Comparison of ENCODE assay signal across 1 cellular context in the genomic region with DNA sequence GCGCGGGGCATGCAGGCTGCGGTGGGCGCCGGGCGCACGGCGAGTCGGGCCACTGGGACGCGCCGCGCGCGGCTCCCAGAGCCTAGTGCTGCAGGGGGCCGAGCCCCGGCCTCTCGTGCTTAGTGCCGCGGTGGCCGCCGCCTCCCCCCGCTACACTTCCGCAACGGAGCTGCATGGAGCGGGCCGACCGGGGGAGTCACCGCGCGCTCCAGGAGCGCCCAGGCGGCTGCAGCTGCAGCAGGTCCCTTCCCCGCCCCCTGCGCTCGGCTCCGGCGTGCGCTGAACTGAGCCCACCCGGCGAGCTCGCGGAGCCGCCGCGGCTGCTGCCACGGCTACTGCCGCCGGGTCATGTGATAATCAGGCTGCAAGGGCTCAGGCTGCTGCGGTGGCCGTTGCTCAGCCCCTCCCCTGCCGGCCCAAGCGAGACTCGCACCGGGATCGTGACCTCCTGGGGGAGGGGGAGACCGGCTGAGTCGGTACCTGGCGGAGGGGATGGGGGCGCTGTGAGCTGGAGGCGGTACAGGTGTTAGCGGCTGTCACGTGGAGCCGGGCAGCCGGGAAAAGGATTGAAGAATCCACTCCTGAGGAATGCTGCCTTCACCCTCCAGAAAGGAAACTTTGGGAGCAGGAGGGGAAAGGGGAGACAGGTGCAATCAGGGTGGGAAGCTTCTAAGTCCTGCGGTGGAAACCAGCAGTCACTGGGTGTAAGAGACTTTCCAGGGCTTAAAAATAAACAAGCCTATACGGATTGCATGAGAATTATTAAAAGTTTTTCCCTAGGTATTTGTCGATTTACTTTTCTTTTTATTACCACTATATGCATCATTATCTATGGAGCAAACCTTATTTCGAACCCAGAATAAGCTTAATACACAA.
A peak's percentile ranks its signal among the peaks of the same experiment; 100 is the strongest.
TF ChIP-seq lines count a peak whose summit lies in the region.

A gene with protein sequence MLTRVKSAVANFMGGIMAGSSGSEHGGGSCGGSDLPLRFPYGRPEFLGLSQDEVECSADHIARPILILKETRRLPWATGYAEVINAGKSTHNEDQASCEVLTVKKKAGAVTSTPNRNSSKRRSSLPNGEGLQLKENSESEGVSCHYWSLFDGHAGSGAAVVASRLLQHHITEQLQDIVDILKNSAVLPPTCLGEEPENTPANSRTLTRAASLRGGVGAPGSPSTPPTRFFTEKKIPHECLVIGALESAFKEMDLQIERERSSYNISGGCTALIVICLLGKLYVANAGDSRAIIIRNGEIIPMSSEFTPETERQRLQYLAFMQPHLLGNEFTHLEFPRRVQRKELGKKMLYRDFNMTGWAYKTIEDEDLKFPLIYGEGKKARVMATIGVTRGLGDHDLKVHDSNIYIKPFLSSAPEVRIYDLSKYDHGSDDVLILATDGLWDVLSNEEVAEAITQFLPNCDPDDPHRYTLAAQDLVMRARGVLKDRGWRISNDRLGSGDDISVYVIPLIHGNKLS (minus strand): TSS at position 352 of the 876 bp plus-strand sequence. CDS start 414 bp downstream, outside the sequence.

TF ChIP-seq in HepG2, 621 proteins besides CTCF, POLR2A, EP300 and RAD21 (continued from another document and continues in another):
- TF ChIP-seq, protein P1, sequence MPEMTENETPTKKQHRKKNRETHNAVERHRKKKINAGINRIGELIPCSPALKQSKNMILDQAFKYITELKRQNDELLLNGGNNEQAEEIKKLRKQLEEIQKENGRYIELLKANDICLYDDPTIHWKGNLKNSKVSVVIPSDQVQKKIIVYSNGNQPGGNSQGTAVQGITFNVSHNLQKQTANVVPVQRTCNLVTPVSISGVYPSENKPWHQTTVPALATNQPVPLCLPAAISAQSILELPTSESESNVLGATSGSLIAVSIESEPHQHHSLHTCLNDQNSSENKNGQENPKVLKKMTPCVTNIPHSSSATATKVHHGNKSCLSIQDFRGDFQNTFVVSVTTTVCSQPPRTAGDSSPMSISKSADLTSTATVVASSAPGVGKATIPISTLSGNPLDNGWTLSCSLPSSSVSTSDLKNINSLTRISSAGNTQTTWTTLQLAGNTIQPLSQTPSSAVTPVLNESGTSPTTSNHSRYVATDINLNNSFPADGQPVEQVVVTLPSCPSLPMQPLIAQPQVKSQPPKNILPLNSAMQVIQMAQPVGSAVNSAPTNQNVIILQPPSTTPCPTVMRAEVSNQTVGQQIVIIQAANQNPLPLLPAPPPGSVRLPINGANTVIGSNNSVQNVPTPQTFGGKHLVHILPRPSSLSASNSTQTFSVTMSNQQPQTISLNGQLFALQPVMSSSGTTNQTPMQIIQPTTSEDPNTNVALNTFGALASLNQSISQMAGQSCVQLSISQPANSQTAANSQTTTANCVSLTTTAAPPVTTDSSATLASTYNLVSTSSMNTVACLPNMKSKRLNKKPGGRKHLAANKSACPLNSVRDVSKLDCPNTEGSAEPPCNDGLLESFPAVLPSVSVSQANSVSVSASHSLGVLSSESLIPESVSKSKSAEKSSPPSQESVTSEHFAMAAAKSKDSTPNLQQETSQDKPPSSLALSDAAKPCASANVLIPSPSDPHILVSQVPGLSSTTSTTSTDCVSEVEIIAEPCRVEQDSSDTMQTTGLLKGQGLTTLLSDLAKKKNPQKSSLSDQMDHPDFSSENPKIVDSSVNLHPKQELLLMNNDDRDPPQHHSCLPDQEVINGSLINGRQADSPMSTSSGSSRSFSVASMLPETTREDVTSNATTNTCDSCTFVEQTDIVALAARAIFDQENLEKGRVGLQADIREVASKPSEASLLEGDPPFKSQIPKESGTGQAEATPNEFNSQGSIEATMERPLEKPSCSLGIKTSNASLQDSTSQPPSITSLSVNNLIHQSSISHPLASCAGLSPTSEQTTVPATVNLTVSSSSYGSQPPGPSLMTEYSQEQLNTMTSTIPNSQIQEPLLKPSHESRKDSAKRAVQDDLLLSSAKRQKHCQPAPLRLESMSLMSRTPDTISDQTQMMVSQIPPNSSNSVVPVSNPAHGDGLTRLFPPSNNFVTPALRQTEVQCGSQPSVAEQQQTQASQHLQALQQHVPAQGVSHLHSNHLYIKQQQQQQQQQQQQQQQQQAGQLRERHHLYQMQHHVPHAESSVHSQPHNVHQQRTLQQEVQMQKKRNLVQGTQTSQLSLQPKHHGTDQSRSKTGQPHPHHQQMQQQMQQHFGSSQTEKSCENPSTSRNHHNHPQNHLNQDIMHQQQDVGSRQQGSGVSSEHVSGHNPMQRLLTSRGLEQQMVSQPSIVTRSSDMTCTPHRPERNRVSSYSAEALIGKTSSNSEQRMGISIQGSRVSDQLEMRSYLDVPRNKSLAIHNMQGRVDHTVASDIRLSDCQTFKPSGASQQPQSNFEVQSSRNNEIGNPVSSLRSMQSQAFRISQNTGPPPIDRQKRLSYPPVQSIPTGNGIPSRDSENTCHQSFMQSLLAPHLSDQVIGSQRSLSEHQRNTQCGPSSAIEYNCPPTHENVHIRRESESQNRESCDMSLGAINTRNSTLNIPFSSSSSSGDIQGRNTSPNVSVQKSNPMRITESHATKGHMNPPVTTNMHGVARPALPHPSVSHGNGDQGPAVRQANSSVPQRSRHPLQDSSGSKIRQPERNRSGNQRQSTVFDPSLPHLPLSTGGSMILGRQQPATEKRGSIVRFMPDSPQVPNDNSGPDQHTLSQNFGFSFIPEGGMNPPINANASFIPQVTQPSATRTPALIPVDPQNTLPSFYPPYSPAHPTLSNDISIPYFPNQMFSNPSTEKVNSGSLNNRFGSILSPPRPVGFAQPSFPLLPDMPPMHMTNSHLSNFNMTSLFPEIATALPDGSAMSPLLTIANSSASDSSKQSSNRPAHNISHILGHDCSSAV (CRISPR knock-in tag; IDR thresholded peaks at IDR 0.05; ENCODE audit: borderline replicate concordance), result no peak
- TF ChIP-seq RNF2 (conservative IDR thresholded peaks at IDR 0.05; ENCODE audit: low read depth) (no peak), NCOR1 (IDR thresholded peaks at IDR 0.05; ENCODE audit: borderline replicate concordance, low read length) (no peak), KLF13 (CRISPR knock-in tag; IDR thresholded peaks at IDR 0.05) (no peak), ZNF773 (CRISPR knock-in tag; IDR thresholded peaks at IDR 0.05; ENCODE audit: borderline replicate concordance) (no peak), ARNT (IDR thresholded peaks at IDR 0.05) (no peak), NFYB (CRISPR knock-in tag; IDR thresholded peaks at IDR 0.05) (peak; percentile 5; the same call in 1 of the 2 replicates), MIXL1 (CRISPR knock-in tag; IDR thresholded peaks at IDR 0.05) (peak; percentile 84; the same call in 1 of the 2 replicates), STAT5B (CRISPR knock-in tag; IDR thresholded peaks at IDR 0.05) (no peak), ZNF605 (CRISPR knock-in tag; IDR thresholded peaks at IDR 0.05) (no peak), ZFP37 (CRISPR knock-in tag; IDR thresholded peaks at IDR 0.05; ENCODE audit: borderline replicate concordance) (no peak; the same call in 1 of the 2 replicates), KLF16 (CRISPR knock-in tag; IDR thresholded peaks at IDR 0.05) (peak in 1 of 2 experiments; percentile 87; a peak in 2 of 4 replicates), TRIM24 (CRISPR knock-in tag; IDR thresholded peaks at IDR 0.05) (no peak), TMF1 (CRISPR knock-in tag; IDR thresholded peaks at IDR 0.05; ENCODE audit: low read depth) (peak; percentile 73; the same call in 1 of the 2 replicates), NFRKB (IDR thresholded peaks at IDR 0.05) (no peak), KAT2B (IDR thresholded peaks at IDR 0.05; ENCODE audit: borderline replicate concordance, low read depth, low read length) (no peak)
- TF ChIP-seq, protein P2, sequence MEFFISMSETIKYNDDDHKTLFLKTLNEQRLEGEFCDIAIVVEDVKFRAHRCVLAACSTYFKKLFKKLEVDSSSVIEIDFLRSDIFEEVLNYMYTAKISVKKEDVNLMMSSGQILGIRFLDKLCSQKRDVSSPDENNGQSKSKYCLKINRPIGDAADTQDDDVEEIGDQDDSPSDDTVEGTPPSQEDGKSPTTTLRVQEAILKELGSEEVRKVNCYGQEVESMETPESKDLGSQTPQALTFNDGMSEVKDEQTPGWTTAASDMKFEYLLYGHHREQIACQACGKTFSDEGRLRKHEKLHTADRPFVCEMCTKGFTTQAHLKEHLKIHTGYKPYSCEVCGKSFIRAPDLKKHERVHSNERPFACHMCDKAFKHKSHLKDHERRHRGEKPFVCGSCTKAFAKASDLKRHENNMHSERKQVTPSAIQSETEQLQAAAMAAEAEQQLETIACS (CRISPR knock-in tag; IDR thresholded peaks at IDR 0.05), result no peak
- TF ChIP-seq, protein P3, sequence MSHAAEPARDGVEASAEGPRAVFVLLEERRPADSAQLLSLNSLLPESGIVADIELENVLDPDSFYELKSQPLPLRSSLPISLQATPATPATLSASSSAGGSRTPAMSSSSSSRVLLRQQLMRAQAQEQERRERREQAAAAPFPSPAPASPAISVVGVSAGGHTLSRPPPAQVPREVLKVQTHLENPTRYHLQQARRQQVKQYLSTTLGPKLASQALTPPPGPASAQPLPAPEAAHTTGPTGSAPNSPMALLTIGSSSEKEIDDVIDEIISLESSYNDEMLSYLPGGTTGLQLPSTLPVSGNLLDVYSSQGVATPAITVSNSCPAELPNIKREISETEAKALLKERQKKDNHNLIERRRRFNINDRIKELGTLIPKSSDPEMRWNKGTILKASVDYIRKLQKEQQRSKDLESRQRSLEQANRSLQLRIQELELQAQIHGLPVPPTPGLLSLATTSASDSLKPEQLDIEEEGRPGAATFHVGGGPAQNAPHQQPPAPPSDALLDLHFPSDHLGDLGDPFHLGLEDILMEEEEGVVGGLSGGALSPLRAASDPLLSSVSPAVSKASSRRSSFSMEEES (CRISPR knock-in tag; IDR thresholded peaks at IDR 0.05), result peak; percentile 99
- TF ChIP-seq, protein P4, sequence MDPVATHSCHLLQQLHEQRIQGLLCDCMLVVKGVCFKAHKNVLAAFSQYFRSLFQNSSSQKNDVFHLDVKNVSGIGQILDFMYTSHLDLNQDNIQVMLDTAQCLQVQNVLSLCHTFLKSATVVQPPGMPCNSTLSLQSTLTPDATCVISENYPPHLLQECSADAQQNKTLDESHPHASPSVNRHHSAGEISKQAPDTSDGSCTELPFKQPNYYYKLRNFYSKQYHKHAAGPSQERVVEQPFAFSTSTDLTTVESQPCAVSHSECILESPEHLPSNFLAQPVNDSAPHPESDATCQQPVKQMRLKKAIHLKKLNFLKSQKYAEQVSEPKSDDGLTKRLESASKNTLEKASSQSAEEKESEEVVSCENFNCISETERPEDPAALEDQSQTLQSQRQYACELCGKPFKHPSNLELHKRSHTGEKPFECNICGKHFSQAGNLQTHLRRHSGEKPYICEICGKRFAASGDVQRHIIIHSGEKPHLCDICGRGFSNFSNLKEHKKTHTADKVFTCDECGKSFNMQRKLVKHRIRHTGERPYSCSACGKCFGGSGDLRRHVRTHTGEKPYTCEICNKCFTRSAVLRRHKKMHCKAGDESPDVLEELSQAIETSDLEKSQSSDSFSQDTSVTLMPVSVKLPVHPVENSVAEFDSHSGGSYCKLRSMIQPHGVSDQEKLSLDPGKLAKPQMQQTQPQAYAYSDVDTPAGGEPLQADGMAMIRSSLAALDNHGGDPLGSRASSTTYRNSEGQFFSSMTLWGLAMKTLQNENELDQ (CRISPR knock-in tag; IDR thresholded peaks at IDR 0.05; ENCODE audit: borderline replicate concordance), result no peak
- TF ChIP-seq, protein P5, sequence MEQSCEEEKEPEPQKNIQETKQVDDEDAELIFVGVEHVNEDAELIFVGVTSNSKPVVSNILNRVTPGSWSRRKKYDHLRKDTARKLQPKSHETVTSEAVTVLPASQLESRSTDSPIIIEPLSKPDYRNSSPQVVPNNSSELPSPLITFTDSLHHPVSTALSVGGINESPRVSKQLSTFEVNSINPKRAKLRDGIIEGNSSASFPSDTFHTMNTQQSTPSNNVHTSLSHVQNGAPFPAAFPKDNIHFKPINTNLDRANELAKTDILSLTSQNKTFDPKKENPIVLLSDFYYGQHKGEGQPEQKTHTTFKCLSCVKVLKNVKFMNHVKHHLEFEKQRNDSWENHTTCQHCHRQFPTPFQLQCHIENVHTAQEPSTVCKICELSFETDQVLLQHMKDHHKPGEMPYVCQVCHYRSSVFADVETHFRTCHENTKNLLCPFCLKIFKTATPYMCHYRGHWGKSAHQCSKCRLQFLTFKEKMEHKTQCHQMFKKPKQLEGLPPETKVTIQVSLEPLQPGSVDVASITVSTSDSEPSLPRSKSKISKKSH (CRISPR knock-in tag; IDR thresholded peaks at IDR 0.05; ENCODE audit: borderline replicate concordance), result peak; percentile 57; the same call in 1 of the 2 replicates
- TF ChIP-seq, protein P6, sequence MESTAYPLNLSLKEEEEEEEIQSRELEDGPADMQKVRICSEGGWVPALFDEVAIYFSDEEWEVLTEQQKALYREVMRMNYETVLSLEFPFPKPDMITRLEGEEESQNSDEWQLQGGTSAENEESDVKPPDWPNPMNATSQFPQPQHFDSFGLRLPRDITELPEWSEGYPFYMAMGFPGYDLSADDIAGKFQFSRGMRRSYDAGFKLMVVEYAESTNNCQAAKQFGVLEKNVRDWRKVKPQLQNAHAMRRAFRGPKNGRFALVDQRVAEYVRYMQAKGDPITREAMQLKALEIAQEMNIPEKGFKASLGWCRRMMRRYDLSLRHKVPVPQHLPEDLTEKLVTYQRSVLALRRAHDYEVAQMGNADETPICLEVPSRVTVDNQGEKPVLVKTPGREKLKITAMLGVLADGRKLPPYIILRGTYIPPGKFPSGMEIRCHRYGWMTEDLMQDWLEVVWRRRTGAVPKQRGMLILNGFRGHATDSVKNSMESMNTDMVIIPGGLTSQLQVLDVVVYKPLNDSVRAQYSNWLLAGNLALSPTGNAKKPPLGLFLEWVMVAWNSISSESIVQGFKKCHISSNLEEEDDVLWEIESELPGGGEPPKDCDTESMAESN (CRISPR knock-in tag; conservative IDR thresholded peaks at IDR 0.05), result peak; percentile 96
- TF ChIP-seq, protein P7, sequence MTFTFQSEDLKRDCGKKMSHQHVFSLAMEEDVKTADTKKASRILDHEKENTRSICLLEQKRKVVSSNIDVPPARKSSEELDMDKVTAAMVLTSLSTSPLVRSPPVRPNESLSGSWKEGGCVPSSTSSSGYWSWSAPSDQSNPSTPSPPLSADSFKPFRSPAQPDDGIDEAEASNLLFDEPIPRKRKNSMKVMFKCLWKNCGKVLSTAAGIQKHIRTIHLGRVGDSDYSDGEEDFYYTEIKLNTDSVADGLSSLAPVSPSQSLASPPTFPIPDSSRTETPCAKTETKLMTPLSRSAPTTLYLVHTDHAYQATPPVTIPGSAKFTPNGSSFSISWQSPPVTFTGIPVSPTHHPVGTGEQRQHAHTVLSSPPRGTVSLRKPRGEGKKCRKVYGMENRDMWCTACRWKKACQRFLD (CRISPR knock-in tag; IDR thresholded peaks at IDR 0.05; ENCODE audit: borderline replicate concordance), result no peak
- TF ChIP-seq, protein P8, sequence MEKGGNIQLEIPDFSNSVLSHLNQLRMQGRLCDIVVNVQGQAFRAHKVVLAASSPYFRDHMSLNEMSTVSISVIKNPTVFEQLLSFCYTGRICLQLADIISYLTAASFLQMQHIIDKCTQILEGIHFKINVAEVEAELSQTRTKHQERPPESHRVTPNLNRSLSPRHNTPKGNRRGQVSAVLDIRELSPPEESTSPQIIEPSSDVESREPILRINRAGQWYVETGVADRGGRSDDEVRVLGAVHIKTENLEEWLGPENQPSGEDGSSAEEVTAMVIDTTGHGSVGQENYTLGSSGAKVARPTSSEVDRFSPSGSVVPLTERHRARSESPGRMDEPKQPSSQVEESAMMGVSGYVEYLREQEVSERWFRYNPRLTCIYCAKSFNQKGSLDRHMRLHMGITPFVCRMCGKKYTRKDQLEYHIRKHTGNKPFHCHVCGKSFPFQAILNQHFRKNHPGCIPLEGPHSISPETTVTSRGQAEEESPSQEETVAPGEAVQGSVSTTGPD (CRISPR knock-in tag; IDR thresholded peaks at IDR 0.05), result no peak
- TF ChIP-seq, protein P9, sequence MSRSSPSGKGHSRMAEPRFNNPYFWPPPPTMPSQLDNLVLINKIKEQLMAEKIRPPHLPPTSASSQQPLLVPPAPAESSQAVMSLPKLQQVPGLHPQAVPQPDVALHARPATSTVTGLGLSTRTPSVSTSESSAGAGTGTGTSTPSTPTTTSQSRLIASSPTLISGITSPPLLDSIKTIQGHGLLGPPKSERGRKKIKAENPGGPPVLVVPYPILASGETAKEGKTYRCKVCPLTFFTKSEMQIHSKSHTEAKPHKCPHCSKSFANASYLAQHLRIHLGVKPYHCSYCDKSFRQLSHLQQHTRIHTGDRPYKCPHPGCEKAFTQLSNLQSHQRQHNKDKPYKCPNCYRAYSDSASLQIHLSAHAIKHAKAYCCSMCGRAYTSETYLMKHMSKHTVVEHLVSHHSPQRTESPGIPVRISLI (CRISPR knock-in tag; IDR thresholded peaks at IDR 0.05; ENCODE audit: borderline replicate concordance), result peak; percentile 57; the same call in 1 of the 2 replicates
